8 cellular contexts compared by ENCODE assay signal in the genomic region with DNA sequence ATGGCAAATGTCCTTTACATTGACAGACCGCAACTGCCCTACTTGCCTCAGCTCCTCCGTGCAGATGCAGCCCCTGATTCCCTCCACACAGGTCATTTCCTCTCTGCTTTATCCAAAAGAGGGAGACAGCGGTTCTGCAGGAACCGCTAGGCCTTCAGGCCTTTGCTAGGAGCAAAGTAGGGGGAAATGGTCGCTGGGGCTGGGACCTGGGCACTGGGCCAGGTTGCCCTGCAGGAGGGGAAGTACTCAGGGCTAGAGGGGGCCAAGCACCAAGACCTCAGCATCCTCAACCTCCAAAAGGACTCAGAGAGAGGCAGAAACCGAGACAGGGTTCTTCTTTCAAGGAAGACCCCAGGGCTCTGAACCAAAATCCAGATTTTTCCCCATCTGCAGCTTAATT.
DNase-seq lines count a peak whose midpoint lies in the region; ATAC-seq and TF ChIP-seq lines count a peak whose summit lies in the region.
"Not testable (repeated sequence)": the region's sequence is repeated elsewhere in the genome, so short reads cannot be mapped to it uniquely, and the experiment has no call there.

No MANE protein-coding gene starts in this region.

- not testable (repeated sequence) for H3K27me3 Mint-ChIP-seq in T-helper 17 cell

- not testable (repeated sequence) for H3K4me3 ChIP-seq in BLaER1; DND-41 (ENCODE audit: low read depth in 1 of 2, low read length in 2 of 2); Karpas-422 (ENCODE audit: low read length); OCI-LY7 (ENCODE audit: low read depth, low read length, poor library complexity, severe bottlenecking); neuronal stem cell (ENCODE audit: low read length in 2 of 2)

- H3K23ac ChIP-seq in neuronal stem cell (ENCODE audit: low read depth, low read length, poor library complexity), result not testable (repeated sequence)

- not testable (repeated sequence) for H4K20me1 ChIP-seq in BLaER1; DND-41 (ENCODE audit: insufficient read depth, low read length); Karpas-422 (ENCODE audit: insufficient read depth, low read depth, low read length); OCI-LY7 (ENCODE audit: insufficient read depth, low read length)

- not testable (repeated sequence) for H2AK5ac ChIP-seq in neuronal stem cell (ENCODE audit: low read depth, low read length)

- CTCF ChIA-PET in OCI-LY7 (lab: Charles Lee; ENCODE audit: unreplicated experiment), result not testable (repeated sequence)

- not testable (repeated sequence) for H3K79me1 ChIP-seq in neuronal stem cell (ENCODE audit: low read depth, low read length)

- not testable (repeated sequence) for H3K27me3 ChIP-seq in BLaER1; DND-41 (ENCODE audit: insufficient read depth, low read length, poor library complexity); Karpas-422 (ENCODE audit: low read length); neuronal stem cell (ENCODE audit: control insufficient read depth in 3 of 3, insufficient read depth in 3 of 3, low read depth in 1 of 3, low read length in 3 of 3)

- not testable (repeated sequence) for H2BK12ac ChIP-seq in neuronal stem cell (ENCODE audit: low read length)

- H2AFZ ChIP-seq in DND-41 (ENCODE audit: low read depth, low read length); Karpas-422 (ENCODE audit: low read length); OCI-LY7 (ENCODE audit: low read length); neuronal stem cell (ENCODE audit: low read length): not testable (repeated sequence)

- not testable (repeated sequence) for TF ChIP-seq CTCF in DND-41 (IDR thresholded peaks at IDR 0.05; ENCODE audit: borderline replicate concordance, extremely low read depth, low read length, poor library complexity, severe bottlenecking); OCI-LY7 (conservative IDR thresholded peaks at IDR 0.05; ENCODE audit: low read length)

- not testable (repeated sequence) for H3K79me2 ChIP-seq in DND-41 (ENCODE audit: insufficient read depth, low read length); Karpas-422 (ENCODE audit: low read length); OCI-LY7 (ENCODE audit: insufficient read depth, low read depth, low read length)

- not testable (repeated sequence) for H3K4ac ChIP-seq in neuronal stem cell (ENCODE audit: low read length)

- not testable (repeated sequence) for H2BK15ac ChIP-seq in neuronal stem cell (ENCODE audit: low read length)

- H3K4me1 Mint-ChIP-seq in T-helper 17 cell, result not testable (repeated sequence)

- not testable (repeated sequence) for H2BK5ac ChIP-seq in neuronal stem cell (ENCODE audit: low read length)

- intact Hi-C loops in OCI-LY7 (cut with micrococcal nuclease; ENCODE audit: unreplicated experiment); left ventricle myocardium superior (cut with micrococcal nuclease): not testable (repeated sequence)

- peak overlapping the region; percentile 48 for H3K18ac ChIP-seq in neuronal stem cell (ENCODE audit: low read length)

- H3K27ac Mint-ChIP-seq in T-helper 17 cell, result peak overlapping the region; percentile 100

- not testable (repeated sequence) for BruUV-seq in OCI-LY7 (replicated peaks; lab: Mats Ljungman, UMichigan)

- H3K9ac ChIP-seq in BLaER1; DND-41 (ENCODE audit: low read depth, low read length); Karpas-422 (ENCODE audit: low read length); neuronal stem cell (ENCODE audit: low read depth, low read length, poor library complexity): not testable (repeated sequence)

- POLR2A ChIA-PET in OCI-LY7 (lab: Charles Lee), result not testable (repeated sequence)

- not testable (repeated sequence) for ATAC-seq in DND-41 (ENCODE audit: insufficient read depth, low read depth); T-helper 17 cell; left ventricle myocardium superior

- not testable (repeated sequence) for H3K27ac ChIP-seq in BLaER1; Karpas-422 (ENCODE audit: low read length); neuronal stem cell (replicated peaks; ENCODE audit: low read length)
- H3K27ac ChIP-seq in DND-41 (ENCODE audit: low read length), result 0 out of 2 replicates have a peak overlapping the region, but pooled peaks have one; percentile 15
- H3K27ac ChIP-seq in OCI-LY7 (ENCODE audit: low read depth, low read length, poor library complexity, severe bottlenecking), result peak overlapping the region; percentile 94

- H3K4me3 Mint-ChIP-seq in T-helper 17 cell, result not testable (repeated sequence)

- H3K36me3 ChIP-seq in BLaER1; DND-41 (ENCODE audit: insufficient read depth, low read length); Karpas-422 (ENCODE audit: insufficient read depth, low read length); OCI-LY7 (ENCODE audit: insufficient read depth, low read length); neuronal stem cell (replicated peaks in 1 of 2; ENCODE audit: control insufficient read depth in 2 of 2, insufficient read depth in 2 of 2, low read length in 2 of 2): not testable (repeated sequence)

- DNase-seq in DND-41; T-helper 17 cell; neuronal stem cell (ENCODE audit: low spot score): not testable (repeated sequence)
- peak; percentile 39 for DNase-seq in Karpas-422
- DNase-seq in OCI-LY7 (ENCODE audit: low spot score), result peak; percentile 9
- DNase-seq in UCSD-AML1 (lab: John Stamatoyannopoulos, UW; ENCODE audit: unreplicated experiment), result peak; percentile 10
- DNase-seq in left ventricle myocardium superior, result peak; percentile 36

- not testable (repeated sequence) for H4K91ac ChIP-seq in neuronal stem cell (ENCODE audit: low read depth, low read length, poor library complexity)

- not testable (repeated sequence) for H2BK120ac ChIP-seq in neuronal stem cell (ENCODE audit: low read depth, low read length)

- H3K9me3 ChIP-seq in BLaER1; DND-41 (ENCODE audit: insufficient read depth, low read length, severe bottlenecking); Karpas-422 (ENCODE audit: low read length); OCI-LY7 (ENCODE audit: low read length); T-helper 17 cell (ENCODE audit: control insufficient read depth, low read length, poor library complexity, severe bottlenecking); neuronal stem cell (replicated peaks in 1 of 2; ENCODE audit: control insufficient read depth in 2 of 2, insufficient read depth in 1 of 2, low read depth in 1 of 2, low read length in 2 of 2): not testable (repeated sequence)

- H3K4me2 ChIP-seq in BLaER1, result 0 out of 2 replicates have a peak overlapping the region, but pooled peaks have one; percentile 22
- not testable (repeated sequence) for H3K4me2 ChIP-seq in DND-41 (ENCODE audit: insufficient read depth, low read length); Karpas-422 (ENCODE audit: low read depth, low read length, poor library complexity, severe bottlenecking); OCI-LY7 (ENCODE audit: low read length); neuronal stem cell (ENCODE audit: insufficient read depth, low read length, poor library complexity, severe bottlenecking)

- WGBS in neuronal stem cell (ENCODE audit: extremely low coverage in 2 of 2, insufficient read length in 2 of 2, insufficient replicate concordance in 1 of 2), 2 donors, result no CpG with 5 or more reads among the region's 6 CpGs

- peaks cover 16% of the 10 kb centered on the region; the same call in 1 of the 2 replicates for H3K4me1 ChIP-seq in BLaER1
- H3K4me1 ChIP-seq in DND-41 (ENCODE audit: insufficient read depth, low read length), result peaks cover 17% of the 10 kb centered on the region
- peaks cover 11% of the 10 kb centered on the region for H3K4me1 ChIP-seq in Karpas-422 (ENCODE audit: low read length)
- peaks cover 16% of the 10 kb centered on the region for H3K4me1 ChIP-seq in OCI-LY7 (ENCODE audit: insufficient read depth, low read length, poor library complexity, severe bottlenecking)
- not testable (repeated sequence) for H3K4me1 ChIP-seq in neuronal stem cell (ENCODE audit: control insufficient read depth in 2 of 2, insufficient read depth in 1 of 2, low read depth in 1 of 2, low read length in 2 of 2)

- not testable (repeated sequence) for H3K14ac ChIP-seq in neuronal stem cell (ENCODE audit: low read length)

- H3K9me2 ChIP-seq in Karpas-422 (replicated peaks; ENCODE audit: insufficient read depth, low read length); OCI-LY7 (ENCODE audit: insufficient read depth, low read length): not testable (repeated sequence)

- H3K36me3 Mint-ChIP-seq in T-helper 17 cell (ENCODE audit: low read depth), result not testable (repeated sequence)

- not testable (repeated sequence) for H4K8ac ChIP-seq in neuronal stem cell (ENCODE audit: low read depth, low read length)
